In genomic region chr2:97077188-97077587, GRCh38 we compare ENCODE assay signal across 7 cellular contexts. TPM values are rescaled to one million over a fixed set of nuclear protein-coding genes. Genes with fewer than 3 reads are reported as not detected.
DNase-seq lines count a peak whose midpoint lies in the region; ATAC-seq and TF ChIP-seq lines count a peak whose summit lies in the region.
"Not testable (repeated sequence)": the region's sequence is repeated elsewhere in the genome, so short reads cannot be mapped to it uniquely, and the experiment has no call there.

No MANE protein-coding gene starts in this region.

- not testable (repeated sequence) for H3K27ac ChIP-seq in left lung, spleen

- intact Hi-C loops in left lung (cut with DNase I); spleen (cut with DNase I; ENCODE audit: low total_unique reads): not testable (repeated sequence)

- H3K4me3 ChIP-seq in left lung, spleen: not testable (repeated sequence)

- DNase-seq in DMS 273 (lab: John Stamatoyannopoulos, UW; ENCODE audit: unreplicated experiment) (peak; percentile 61), NCI-H128 (lab: John Stamatoyannopoulos, UW; ENCODE audit: unreplicated experiment) (peak; percentile 1), NCI-H2107 treated with DMSO at 0.1 percent for 48 hours (lab: John Stamatoyannopoulos, UW; ENCODE audit: unreplicated experiment) (peak; percentile 21), NCI-H2171 treated with DMSO at 0.1 percent for 48 hours (lab: John Stamatoyannopoulos, UW) (peak; percentile 39), NCI-H510A treated with DMSO at 0.1 percent for 48 hours (lab: John Stamatoyannopoulos, UW) (peak; percentile 7), spleen (peak; percentile 23)
- DNase-seq in left lung: not testable (repeated sequence)

- not testable (repeated sequence) for TF ChIP-seq CTCF in left lung (IDR thresholded peaks at IDR 0.05); spleen (IDR thresholded peaks at IDR 0.05 in 8 of 11, conservative IDR thresholded peaks at IDR 0.05 in 3 of 11)

- H3K36me3 ChIP-seq in left lung, spleen: not testable (repeated sequence)

- ATAC-seq in left lung: peak; percentile 60

- 86 to 93% (median 90%) methylated on average over 8 of the region's 8 CpGs for WGBS in spleen, 5 donors

- H3K27me3 ChIP-seq in left lung; spleen (replicated peaks in 1 of 7): not testable (repeated sequence)

- not testable (repeated sequence) for H3K4me1 ChIP-seq in left lung, spleen

- not testable (repeated sequence) for TF ChIP-seq POLR2A in spleen (IDR thresholded peaks at IDR 0.05)

- H3K9me3 ChIP-seq in left lung, spleen: not testable (repeated sequence)

RNA-seq across cellular contexts. Expression of gene FAHD2B, which starts 17.5 kb away (rescaled TPM):
- total RNA-seq in left lung: 10 to 100 TPM in 1 of 2 donors, 1 to 10 TPM in 1; 8.2 to 19.1 TPM
- 10 to 100 TPM in 2 of 7 donors, 1 to 10 TPM in 5; 4.6 to 12.8 (median 6.0) TPM for total RNA-seq in spleen
- polyA plus RNA-seq in spleen: 1 to 10 TPM; 7.7 to 9.5 (median 8.6) TPM

RNA-seq across cellular contexts. Expression of gene ANKRD36, which starts 35.8 kb away (rescaled TPM):
- total RNA-seq in left lung (10 to 100 TPM; 18.5 to 20.2 TPM), spleen (10 to 100 TPM; 35.0 to 67.0 (median 53.1) TPM)
- polyA plus RNA-seq in spleen: 1 to 10 TPM; 2.6 to 4.8 (median 2.9) TPM
